Comparison of ENCODE assay signal across 8 cellular contexts in genomic region chr11:46112961-46113617, GRCh38. TPM values are rescaled to one million over a fixed set of nuclear protein-coding genes. Genes with fewer than 3 reads are reported as not detected.
DNase-seq lines count a peak whose midpoint lies in the region; ATAC-seq and TF ChIP-seq lines count a peak whose summit lies in the region.

No MANE protein-coding gene starts in this region.

- no peak overlapping the region for H2BK5ac ChIP-seq in IMR-90 (ENCODE audit: low read depth, low read length, poor library complexity, severe bottlenecking)

- H2AK5ac ChIP-seq in IMR-90 (ENCODE audit: low read depth, low read length) = no peak overlapping the region

- H3K9me3 ChIP-seq in IMR-90 (ENCODE audit: control insufficient read depth, insufficient read depth, low read length) = no peaks in the 10 kb centered on the region
- no peaks in the 10 kb centered on the region for H3K9me3 ChIP-seq in endodermal cell (ENCODE audit: control insufficient read depth, low read length)

- H3K23ac ChIP-seq in IMR-90 (ENCODE audit: low read depth, low read length) = no peak overlapping the region

- H3K79me1 ChIP-seq in IMR-90 (ENCODE audit: low read depth in 1 of 2, low read length in 2 of 2) = peaks cover 22 to 56% of the 10 kb centered on the region in 2 experiments; a peak in 3 of 4 replicates

- H3K27me3 Mint-ChIP-seq in endodermal cell (ENCODE audit: insufficient read depth) = no peaks in the 10 kb centered on the region

- H3K9me3 Mint-ChIP-seq in endodermal cell = no peaks in the 10 kb centered on the region

- no peak overlapping the region for H3K4me3 ChIP-seq in IMR-90 (ENCODE audit: insufficient read depth, low read depth, low read length)
- no peak overlapping the region for H3K4me3 ChIP-seq in endodermal cell (ENCODE audit: low read length)

- no peak overlapping the region for H2BK120ac ChIP-seq in IMR-90 (ENCODE audit: low read depth, low read length)

- no peak overlapping the region for H2BK15ac ChIP-seq in IMR-90 (ENCODE audit: low read depth, low read length)

- H3K27me3 ChIP-seq in IMR-90 (ENCODE audit: control insufficient read depth, insufficient read depth, low read length) (no peaks in the 10 kb centered on the region), endodermal cell (ENCODE audit: control insufficient read depth, insufficient read depth, low read length, poor library complexity, severe bottlenecking) (no peaks in the 10 kb centered on the region)

- H3K36me3 Mint-ChIP-seq in endodermal cell (ENCODE audit: low read depth) = peaks cover 5% of the 10 kb centered on the region

- no peak overlapping the region for H3K14ac ChIP-seq in IMR-90 (replicated peaks; ENCODE audit: low read depth, low read length)

- H3K9me1 ChIP-seq in IMR-90 (ENCODE audit: insufficient read depth, low read length) = no peaks in the 10 kb centered on the region

- no peak overlapping the region for H4K8ac ChIP-seq in IMR-90 (ENCODE audit: low read depth in 2 of 2, low read length in 2 of 2)

- DNase-seq in DMS 273 (lab: John Stamatoyannopoulos, UW; ENCODE audit: unreplicated experiment) (peak; percentile 85), IMR-90 (peak; percentile 68), SHP77 (lab: John Stamatoyannopoulos, UW) (peak; percentile 56 to 73), dermis microvascular lymphatic vessel endothelial cell (ENCODE audit: low read depth in 2 of 2) (peak; percentile 63 to 74), mucosa of gallbladder (ENCODE audit: low spot score) (peak; percentile 29), T-helper 9 cell (no peak), endodermal cell (no peak)

- H4K20me1 ChIP-seq in IMR-90 (ENCODE audit: insufficient read depth, low read length) = peaks cover 57% of the 10 kb centered on the region

- BruUV-seq in IMR-90 (replicated peaks; lab: Mats Ljungman, UMichigan) = no TSS peak

- no peak overlapping the region for H3K9ac ChIP-seq in IMR-90 (ENCODE audit: low read depth, low read length)
- no peak overlapping the region for H3K9ac ChIP-seq in endodermal cell (ENCODE audit: extremely low read depth, low read length, poor library complexity, severe bottlenecking)

- intact Hi-C loops in IMR-90 (cut with micrococcal nuclease) = no loop called here

- H2AK9ac ChIP-seq in IMR-90 (replicated peaks; ENCODE audit: low read depth, low read length, poor library complexity) = no peak overlapping the region

- TF ChIP-seq RAD21 in IMR-90 (IDR thresholded peaks at IDR 0.05; ENCODE audit: low read length) = no peak

- TF ChIP-seq CTCF in IMR-90 (conservative IDR thresholded peaks at IDR 0.05; ENCODE audit: low read depth, low read length) (no peak), endodermal cell (conservative IDR thresholded peaks at IDR 0.05) (no peak)

- no peak overlapping the region for H3K4ac ChIP-seq in IMR-90 (ENCODE audit: low read depth, low read length)

- no peak overlapping the region for H2AFZ ChIP-seq in IMR-90 (replicated peaks; ENCODE audit: low read length, poor library complexity)

- no peak overlapping the region for H4K5ac ChIP-seq in IMR-90 (ENCODE audit: low read depth, low read length)

- POLR2A ChIA-PET in IMR-90 (lab: Charles Lee; ENCODE audit: unreplicated experiment) = no interaction called here

- H3K4me2 ChIP-seq in IMR-90 (ENCODE audit: low read depth, low read length) = no peak overlapping the region

- CTCF ChIA-PET in IMR-90 (lab: Yijun Ruan, JAX) = no interaction called here

- in situ Hi-C loops in IMR-90 (cut with MboI; ENCODE audit: low sequenced_read_pairs) = loop anchor here (25.0 kb wide), 1 partner anchor 199 kb away; no protein-coding TSS in a partner anchor

- H3K18ac ChIP-seq in IMR-90 (ENCODE audit: low read depth, low read length) = no peak overlapping the region

- H3K36me3 ChIP-seq in IMR-90 (ENCODE audit: control insufficient read depth, insufficient read depth, low read length) = no peaks in the 10 kb centered on the region
- H3K36me3 ChIP-seq in endodermal cell (ENCODE audit: control insufficient read depth, insufficient read depth, low read length) = no peaks in the 10 kb centered on the region

- H4K91ac ChIP-seq in IMR-90 (ENCODE audit: insufficient read depth, low read depth, low read length) = no peak overlapping the region

- no peak overlapping the region for H3K56ac ChIP-seq in IMR-90 (ENCODE audit: extremely low read depth, insufficient read depth, low read length)

- dilution Hi-C loops in IMR-90 (cut with HindIII; ENCODE audit: low sequenced_read_pairs, unreplicated experiment) = no loop called here

- H3K4me3 Mint-ChIP-seq in endodermal cell = no peak overlapping the region

- no peak overlapping the region for H3K27ac Mint-ChIP-seq in endodermal cell

- no peak overlapping the region for H3K27ac ChIP-seq in IMR-90 (ENCODE audit: insufficient read depth, low read length)
- H3K27ac ChIP-seq in endodermal cell (ENCODE audit: low read depth, low read length) = no peak overlapping the region

- H3K4me1 Mint-ChIP-seq in endodermal cell = peaks cover 8% of the 10 kb centered on the region

- TF ChIP-seq POLR2A in IMR-90 (IDR thresholded peaks at IDR 0.05; ENCODE audit: low read depth, low read length) = no peak

- no CpG with 5 or more reads among the region's 10 CpGs for WGBS in IMR-90 (ENCODE audit: extremely low coverage in 2 of 2, insufficient read length in 1 of 2), 2 experiments
- WGBS in endodermal cell (ENCODE audit: insufficient coverage in 1 of 2, insufficient read length in 1 of 2), 2 experiments = 82 to 84% methylated on average over 6 to 10 of the region's 10 CpGs

- no peak overlapping the region for H2BK20ac ChIP-seq in IMR-90 (ENCODE audit: low read depth, low read length)

- no peaks in the 10 kb centered on the region; the same call in 1 of the 2 replicates for H3K4me1 ChIP-seq in IMR-90 (ENCODE audit: control insufficient read depth, insufficient read depth, low read length)
- no peaks in the 10 kb centered on the region for H3K4me1 ChIP-seq in endodermal cell (ENCODE audit: control insufficient read depth, insufficient read depth, low read length)

- ATAC-seq in GM19328 (IDR thresholded peaks at IDR 0.05; ENCODE audit: unreplicated experiment) (peak; percentile 67), IMR-90 (ENCODE audit: low read depth) (peak; percentile 75; the same call in 1 of the 2 replicates)

TF ChIP-seq in IMR-90, 13 proteins besides CTCF, POLR2A, EP300 and RAD21:
- TF ChIP-seq FOS (IDR thresholded peaks at IDR 0.05; ENCODE audit: low read depth, low read length) (no peak), ELK1 (IDR thresholded peaks at IDR 0.05; ENCODE audit: borderline replicate concordance, low read depth, low read length) (no peak), SMC3 (IDR thresholded peaks at IDR 0.05; ENCODE audit: low read depth, low read length) (no peak), CEBPB (IDR thresholded peaks at IDR 0.05; ENCODE audit: low read depth, low read length) (peak; percentile 52; the same call in 1 of the 2 replicates), MXI1 (IDR thresholded peaks at IDR 0.05; ENCODE audit: borderline replicate concordance, low read depth, low read length) (no peak), NFE2L2 (IDR thresholded peaks at IDR 0.05; ENCODE audit: low read depth, low read length) (no peak), MAFK (IDR thresholded peaks at IDR 0.05; ENCODE audit: low read depth, low read length) (peak; percentile 42; the same call in 1 of the 2 replicates)

RNA-seq across cellular contexts. Expression of gene PHF21A, which starts 8.2 kb away (rescaled TPM):
- total RNA-seq in IMR-90 (2012; rRNA removed) (9.0 and 9.7 TPM in 2 replicates), dermis microvascular lymphatic vessel endothelial cell (6.7 TPM in 2 replicates), mucosa of gallbladder (43.8 TPM), endodermal cell (10 to 100 TPM; 47.2 to 53.9 TPM)
- 20.6 and 23.6 TPM in 2 replicates for polyA plus RNA-seq in IMR-90 (2012; rRNA removed)
- polyA plus RNA-seq in IMR-90 (2012; cell fraction: cytosol; rRNA removed) = 10.6 and 13.2 TPM in 2 replicates
- polyA plus RNA-seq in IMR-90 (2012; cell fraction: nucleus; rRNA removed; ENCODE audit: low replicate concordance) = 32.8 and 122 TPM in 2 replicates
- polyA plus RNA-seq in endodermal cell (2013, experiment 1 of 2) = 46.3 TPM
- polyA plus RNA-seq in endodermal cell (2013, experiment 2 of 2) = 45.3 TPM

Comparison
In these comparisons a context has a peak if more than half of its experiments do, and no peak if none do; other contexts are left out.
1. DNase-seq: peak in DMS 273 (single experiment), IMR-90 (single experiment), SHP77 (2 of 2), dermis microvascular lymphatic vessel endothelial cell (2 of 2) and mucosa of gallbladder (single experiment); none in T-helper 9 cell (single experiment) and endodermal cell (single experiment).